In genomic region chr19:52786464-52787354, GRCh38 we compare ENCODE assay signal across 8 cellular contexts. TPM values are rescaled to one million over a fixed set of nuclear protein-coding genes. Genes with fewer than 3 reads are reported as not detected.
A peak's percentile ranks its signal among the peaks of the same experiment; 100 is the strongest.
DNase-seq lines count a peak whose midpoint lies in the region; ATAC-seq, FAIRE-seq and TF ChIP-seq lines count a peak whose summit lies in the region.
"Not testable (repeated sequence)": the region's sequence is repeated elsewhere in the genome, so short reads cannot be mapped to it uniquely, and the experiment has no call there.

TSS of gene ZNF600 (minus strand) at chr19:52786791. CDS start at chr19:52778888, 7,903 bp downstream.

- WGBS in adrenal gland, 4 donors, result 2 to 5% (median 5%) methylated on average over 20 to 47 of the region's 47 CpGs
- 1 to 2% (median 1%) methylated on average over 35 to 47 of the region's 47 CpGs for WGBS in heart left ventricle, 4 donors
- 1 to 2% methylated on average over 47 of the region's 47 CpGs for WGBS in pancreas, 2 donors

- H3K36me3 ChIP-seq in adrenal gland (replicated peaks in 1 of 2); heart left ventricle; pancreas: not testable (repeated sequence)

- TF ChIP-seq CTCF in HFF-Myc (IDR thresholded peaks at IDR 0.05; ENCODE audit: low read depth, low read length, missing control alignments), result not testable (repeated sequence)
- TF ChIP-seq CTCF in adrenal gland (IDR thresholded peaks at IDR 0.05) (peak in 5 of 6 experiments; percentile 19 to 49 (median 23)), heart left ventricle (IDR thresholded peaks at IDR 0.05) (peak in 8 of 12 donors; percentile 12 to 37 (median 19)), pancreas (IDR thresholded peaks at IDR 0.05) (peak in 1 of 4 donors; percentile 36)

- peaks cover 4 to 13% of the 10 kb centered on the region in 2 donors for H3K4me1 ChIP-seq in adrenal gland (replicated peaks in 1 of 2)
- H3K4me1 ChIP-seq in heart left ventricle, result peaks cover 0 to 18% (median 4%) of the 10 kb centered on the region in 12 donors
- H3K4me1 ChIP-seq in pancreas, result not testable (repeated sequence)

- not testable (repeated sequence) for H3K27me3 ChIP-seq in adrenal gland, heart left ventricle, pancreas

- H3K4me3 ChIP-seq in HFF-Myc (replicated peaks; ENCODE audit: low read depth, low read length) (peak within 1 kb of the TSS; percentile 58), adrenal gland (peak within 1 kb of the TSS; percentile 41 to 80 (median 57)), heart left ventricle (peak within 1 kb of the TSS; percentile 15 to 83 (median 69)), pancreas (peak within 1 kb of the TSS; percentile 41 to 59 (median 54))

- intact Hi-C loops in T-helper 2 cell treated with Interferon-gamma antibody and Interleukin-4, amounts not matched to agents 100 ng/mL and 5 ng/mL, for 36 hours (cut with micrococcal nuclease), result loop anchor here (5.0 kb wide), 3 partner anchors 49 to 259 kb away; partner anchors contain the start of genes ZNF611, ZNF808 and ZNF816
- intact Hi-C loops in adrenal gland (cut with DNase I); heart left ventricle (cut with DNase I); pancreas (cut with DNase I): not testable (repeated sequence)

- DNase-seq in GM04503 (ENCODE audit: low read depth) (peak; percentile 34), HFF-Myc (ENCODE audit: extremely low read depth, low read depth) (peak; percentile 4), NCI-H1092 treated with DMSO at 0.1 percent for 48 hours (lab: John Stamatoyannopoulos, UW) (peak; percentile 9), adrenal gland (peak; percentile 89 to 94 (median 91)), heart left ventricle (peak; percentile 75 to 90 (median 88)), pancreas (peak; percentile 87 to 97 (median 92)), substantia nigra (lab: John Stamatoyannopoulos, UW) (peak in 35 of 49 donors; percentile 0 to 86 (median 22))

- FAIRE-seq in pancreas (lab: Jason Lieb, UNC), result not testable (repeated sequence)

- H3K27ac ChIP-seq in adrenal gland (peak within 1 kb of the TSS in 3 of 5 donors; percentile 54 to 82 (median 75)), heart left ventricle (peak within 1 kb of the TSS in 11 of 12 donors; percentile 38 to 82 (median 59)), pancreas (peak within 1 kb of the TSS; percentile 13 to 80 (median 60))
- H3K27ac ChIP-seq in substantia nigra (ENCODE audit: low read depth, low read length, poor library complexity, severe bottlenecking), result not testable (repeated sequence)

- peak in 1 of 2 donors; percentile 61 for TF ChIP-seq POLR2A in adrenal gland (IDR thresholded peaks at IDR 0.05)
- TF ChIP-seq POLR2A in heart left ventricle (IDR thresholded peaks at IDR 0.05), result peak in 1 of 2 donors; percentile 44

- ATAC-seq in heart left ventricle (peak; percentile 97 to 100 (median 99)), pancreas (peak; percentile 99 to 100 (median 99))

- not testable (repeated sequence) for H3K9me3 ChIP-seq in adrenal gland (replicated peaks in 1 of 3); heart left ventricle; pancreas

RNA-seq across cellular contexts. Expression of gene ZNF600, which starts in this region (rescaled TPM):
- total RNA-seq in T-helper 2 cell treated with Interferon-gamma antibody and Interleukin-4, amounts not matched to agents 100 ng/mL and 5 ng/mL, for 36 hours, result 12.0 and 13.1 TPM in 2 replicates
- total RNA-seq in adrenal gland (10 to 100 TPM in 1 of 8 donors, 1 to 10 TPM in 6, under 1 TPM in 1; 0.42 to 17.7 (median 4.9) TPM), heart left ventricle (1 to 10 TPM; 1.2 to 4.1 (median 2.4) TPM), pancreas (10 to 100 TPM in 1 of 6 donors, 1 to 10 TPM in 5; 3.1 to 10.3 (median 5.1) TPM)
- polyA plus RNA-seq in adrenal gland (10 to 100 TPM in 1 of 3 donors, 1 to 10 TPM in 2; 8.0 to 17.1 (median 9.7) TPM), heart left ventricle (1 to 10 TPM; 2.7 TPM), pancreas (10 to 100 TPM; 11.0 to 17.4 TPM)

Comparison
In these comparisons a context has a peak if more than half of its experiments do, and no peak if none do; other contexts are left out.
1. DNase-seq: peak in every context shown above with its lines; median percentile 92 in pancreas; 91 in adrenal gland; 88 in heart left ventricle; 34 in GM04503; 22 in substantia nigra; 9 in NCI-H1092 treated with DMSO at 0.1 percent for 48 hours; 4 in HFF-Myc.